1 cellular context compared by ENCODE assay signal in the genomic region with DNA sequence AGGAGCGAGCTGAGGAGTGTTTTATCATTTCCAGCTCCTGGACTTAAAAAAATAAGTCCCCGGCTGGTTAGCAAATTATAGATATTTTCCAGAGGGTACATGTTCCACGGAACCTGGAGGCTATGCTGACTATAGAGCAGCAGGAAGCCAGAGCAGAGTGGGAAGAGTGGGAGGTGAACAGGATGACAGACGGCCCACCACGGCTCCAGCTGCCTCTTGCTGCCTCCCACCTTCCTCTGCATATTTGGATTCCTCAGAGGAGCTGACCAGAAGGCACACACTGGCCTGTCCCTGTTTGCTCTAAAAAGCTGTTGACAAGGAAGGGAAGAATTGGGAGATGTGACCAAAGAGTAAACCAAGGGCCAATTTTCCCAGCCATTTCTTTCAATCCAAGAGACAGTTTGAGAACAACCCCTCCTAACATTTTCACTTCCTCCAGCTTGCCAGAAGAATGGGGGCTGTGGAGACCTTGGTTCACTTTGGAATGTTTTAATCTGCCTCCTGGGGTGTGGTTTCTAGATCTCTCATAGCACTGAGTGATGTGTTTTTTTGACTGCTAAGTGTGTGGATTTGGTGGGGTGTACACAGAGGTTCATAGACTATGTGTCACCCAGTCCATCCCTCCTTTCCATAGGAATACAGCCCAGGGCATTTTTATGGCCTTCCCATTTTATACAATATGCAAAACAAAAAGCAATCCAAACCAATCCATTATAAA.
TF ChIP-seq lines count a peak whose summit lies in the region.

No MANE protein-coding gene starts in this region.

TF ChIP-seq in IMR-90, 13 proteins besides CTCF, POLR2A, EP300 and RAD21 (continued from another document):
- TF ChIP-seq, protein P1, sequence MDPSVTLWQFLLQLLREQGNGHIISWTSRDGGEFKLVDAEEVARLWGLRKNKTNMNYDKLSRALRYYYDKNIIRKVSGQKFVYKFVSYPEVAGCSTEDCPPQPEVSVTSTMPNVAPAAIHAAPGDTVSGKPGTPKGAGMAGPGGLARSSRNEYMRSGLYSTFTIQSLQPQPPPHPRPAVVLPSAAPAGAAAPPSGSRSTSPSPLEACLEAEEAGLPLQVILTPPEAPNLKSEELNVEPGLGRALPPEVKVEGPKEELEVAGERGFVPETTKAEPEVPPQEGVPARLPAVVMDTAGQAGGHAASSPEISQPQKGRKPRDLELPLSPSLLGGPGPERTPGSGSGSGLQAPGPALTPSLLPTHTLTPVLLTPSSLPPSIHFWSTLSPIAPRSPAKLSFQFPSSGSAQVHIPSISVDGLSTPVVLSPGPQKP (IDR thresholded peaks at IDR 0.05; ENCODE audit: borderline replicate concordance, low read depth, low read length) = no peak
- no peak for TF ChIP-seq BHLHE40 (IDR thresholded peaks at IDR 0.05; ENCODE audit: low read depth, low read length)
- no peak for TF ChIP-seq RCOR1 (IDR thresholded peaks at IDR 0.05; ENCODE audit: insufficient replicate concordance, low read length)
- TF ChIP-seq, protein P2, sequence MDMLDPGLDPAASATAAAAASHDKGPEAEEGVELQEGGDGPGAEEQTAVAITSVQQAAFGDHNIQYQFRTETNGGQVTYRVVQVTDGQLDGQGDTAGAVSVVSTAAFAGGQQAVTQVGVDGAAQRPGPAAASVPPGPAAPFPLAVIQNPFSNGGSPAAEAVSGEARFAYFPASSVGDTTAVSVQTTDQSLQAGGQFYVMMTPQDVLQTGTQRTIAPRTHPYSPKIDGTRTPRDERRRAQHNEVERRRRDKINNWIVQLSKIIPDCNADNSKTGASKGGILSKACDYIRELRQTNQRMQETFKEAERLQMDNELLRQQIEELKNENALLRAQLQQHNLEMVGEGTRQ (IDR thresholded peaks at IDR 0.05; ENCODE audit: low read depth, low read length) = no peak
- TF ChIP-seq CHD1 (IDR thresholded peaks at IDR 0.05; ENCODE audit: low read depth, low read length) = no peak
- TF ChIP-seq RFX5 (IDR thresholded peaks at IDR 0.05; ENCODE audit: low read depth, low read length) = no peak
- TF ChIP-seq MAFK (IDR thresholded peaks at IDR 0.05; ENCODE audit: low read depth, low read length) = no peak
- no peak for TF ChIP-seq SMC3 (IDR thresholded peaks at IDR 0.05; ENCODE audit: low read depth, low read length)
TF ChIP-seq in IMR-90: peak in this region for 0.
